In genomic region chr14:58426819-58427288, GRCh38 we compare ENCODE assay signal across 9 cellular contexts. TPM values are rescaled to one million over a fixed set of nuclear protein-coding genes. Genes with fewer than 3 reads are reported as not detected.
DNase-seq lines count a peak whose midpoint lies in the region; ATAC-seq and TF ChIP-seq lines count a peak whose summit lies in the region.
"Had no signal": no experiment of that assay in that cellular context is flagged by ENCODE, and none has a peak within 500 bp of the region (broad histone marks: within the 10 kb centered on the region; RNA-seq: fewer than 3 reads in every experiment).

No MANE protein-coding gene starts in this region.

- peak overlapping the region; percentile 50 to 95 (median 84) for H3K4me3 ChIP-seq in Peyer's patch
- H3K4me3 ChIP-seq in neuron (ENCODE audit: low read length), result peak overlapping the region; percentile 81

- no peak for TF ChIP-seq CTCF in Peyer's patch (IDR thresholded peaks at IDR 0.05)

- H3K27ac ChIP-seq in Peyer's patch (peak overlapping the region; percentile 83 to 92 (median 88)), substantia nigra (ENCODE audit: low read depth, low read length, poor library complexity, severe bottlenecking) (peak overlapping the region; percentile 85)

- DNase-seq in CD1c-positive myeloid dendritic cell (ENCODE audit: extremely low spot score) (peak; percentile 64), HuH-7 (ENCODE audit: low spot score) (peak; percentile 31), Peyer's patch (peak; percentile 56 to 74 (median 64)), fibroblast of the conjunctiva (ENCODE audit: low read depth) (peak; percentile 42), substantia nigra (lab: John Stamatoyannopoulos, UW) (peak in 46 of 49 donors; percentile 10 to 85 (median 44))
- DNase-seq in activated T-helper 1 cell treated with anti-CD3 and anti-CD28 coated beads, Interleukin-2, amount 50 U/mL, for 16 hours (ENCODE audit: low read depth in 1 of 2, low spot score in 1 of 2), result peak; percentile 11 to 18

- peak overlapping the region; percentile 84 for H2AFZ ChIP-seq in neuron (ENCODE audit: low read depth, low read length)

- peaks cover 0 to 13% (median 0%) of the 10 kb centered on the region in 3 donors for H3K36me3 ChIP-seq in Peyer's patch
- H3K36me3 ChIP-seq in neuron (ENCODE audit: insufficient read depth, low read length), result peaks cover 17% of the 10 kb centered on the region

- H3K4me1 ChIP-seq in Peyer's patch, result peaks cover 0 to 17% (median 3%) of the 10 kb centered on the region in 4 donors
- peaks cover 18% of the 10 kb centered on the region for H3K4me1 ChIP-seq in neuron (ENCODE audit: insufficient read depth, low read length)

- ATAC-seq in GM19452 (IDR thresholded peaks at IDR 0.05; ENCODE audit: unreplicated experiment), result peak; percentile 37

- no peak for TF ChIP-seq POLR2A in Peyer's patch (IDR thresholded peaks at IDR 0.05)

- H3K27me3 ChIP-seq in Peyer's patch, result no peaks in the 10 kb centered on the region
- no peaks in the 10 kb centered on the region for H3K27me3 ChIP-seq in neuron (ENCODE audit: insufficient read depth, low read length)

- no peaks in the 10 kb centered on the region for H3K9me3 ChIP-seq in Peyer's patch
- no peaks in the 10 kb centered on the region for H3K9me3 ChIP-seq in neuron (ENCODE audit: low read length)

RNA-seq across cellular contexts. Expression of gene TIMM9, which starts 0.5 kb away (rescaled TPM):
- total RNA-seq in Peyer's patch, result 10 to 100 TPM in 3 of 4 donors, 1 to 10 TPM in 1; 9.9 to 68.5 (median 16.0) TPM

RNA-seq across cellular contexts. Expression of gene KIAA0586, which starts 0.7 kb away (rescaled TPM):
- total RNA-seq in Peyer's patch, result 10 to 100 TPM; 11.7 to 22.3 (median 19.3) TPM

RNA-seq across cellular contexts. Expression of gene TOMM20L, which starts 31.1 kb away (rescaled TPM):
- total RNA-seq in Peyer's patch, result not detected
- total RNA-seq: activated CD8-positive, alpha-beta memory T cell treated with anti-CD3 and anti-CD28 coated beads for 36 hours had no signal

Comparison
In these comparisons a context has a peak if more than half of its experiments do, and no peak if none do; other contexts are left out.
1. Peak in every context shown above with its lines: DNase-seq, ATAC-seq, H3K4me3 ChIP-seq and H3K27ac ChIP-seq.